Comparison of ENCODE assay signal across 8 cellular contexts in the genomic region with DNA sequence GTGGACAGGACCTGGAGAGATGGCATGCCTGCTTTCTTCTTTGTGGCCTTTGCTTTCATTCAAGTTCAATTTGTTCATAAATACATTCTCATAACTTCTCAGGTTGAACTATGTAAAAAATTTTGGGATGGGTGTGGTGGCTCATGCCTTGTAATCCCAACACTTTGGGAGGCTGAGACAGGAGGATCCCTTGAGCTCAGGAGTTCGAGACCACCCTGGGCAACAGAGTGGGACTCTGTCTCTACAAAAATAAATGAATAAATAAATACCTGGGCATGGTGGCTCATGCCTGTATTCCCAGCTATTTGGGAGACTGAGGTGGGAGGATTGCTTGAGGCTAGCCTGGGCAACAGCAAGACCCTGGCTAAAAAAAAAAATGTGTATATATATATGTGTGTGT. TPM values are rescaled to one million over a fixed set of nuclear protein-coding genes. Genes with fewer than 3 reads are reported as not detected.
DNase-seq lines count a peak whose midpoint lies in the region; ATAC-seq and TF ChIP-seq lines count a peak whose summit lies in the region.

No MANE protein-coding gene starts in this region.

- no peak overlapping the region for H3K23ac ChIP-seq in mesendoderm (ENCODE audit: low read length)

- H3K4me3 ChIP-seq in mesendoderm (ENCODE audit: low read length) (no peak overlapping the region), thyroid gland (replicated peaks in 1 of 3) (no peak overlapping the region)

- H3K36me3 ChIP-seq in mesendoderm (ENCODE audit: control insufficient read depth, insufficient read depth, low read length), result no peaks in the 10 kb centered on the region
- no peaks in the 10 kb centered on the region for H3K36me3 ChIP-seq in thyroid gland

- H3K56ac ChIP-seq in mesendoderm (ENCODE audit: low read length), result no peak overlapping the region

- DNase-seq in activated T-cell treated with anti-CD3 and anti-CD28 coated beads, Interleukin-2, amount 50 U/mL, for 4 hours, result no peak
- DNase-seq in activated T-cell treated with anti-CD3 and anti-CD28 coated beads, Interleukin-2, amount 50 U/mL, for 1 hour, result no peak
- DNase-seq in mesendoderm (no peak), thyroid gland (no peak), cerebellum (ENCODE audit: low spot score) (no peak), CD1c-positive myeloid dendritic cell (ENCODE audit: extremely low spot score) (no peak), DMS114 treated with DMSO at 0.1 percent for 48 hours (lab: John Stamatoyannopoulos, UW; ENCODE audit: unreplicated experiment) (no peak)

- H3K4me2 ChIP-seq in mesendoderm (ENCODE audit: low read length), result no peak overlapping the region

- H3K9me3 ChIP-seq in thyroid gland, result no peaks in the 10 kb centered on the region

- H3K4ac ChIP-seq in mesendoderm (ENCODE audit: low read depth, low read length), result no peak overlapping the region

- H3K36me3 Mint-ChIP-seq in activated T-cell treated with anti-CD3 and anti-CD28 coated beads, Interleukin-2, amount 50 U/mL, for 4 hours (ENCODE audit: insufficient read depth), result no peaks in the 10 kb centered on the region
- H3K36me3 Mint-ChIP-seq in brain, result peaks cover 16% of the 10 kb centered on the region

- no peak for TF ChIP-seq POLR2A in thyroid gland (IDR thresholded peaks at IDR 0.05)

- H3K79me1 ChIP-seq in mesendoderm (ENCODE audit: low read length), result peaks cover 10% of the 10 kb centered on the region

- peaks cover 41% of the 10 kb centered on the region for H3K4me1 Mint-ChIP-seq in activated T-cell treated with anti-CD3 and anti-CD28 coated beads, Interleukin-2, amount 50 U/mL, for 4 hours (ENCODE audit: low read depth)
- H3K4me1 Mint-ChIP-seq in brain, result peaks cover 67% of the 10 kb centered on the region

- no peaks in the 10 kb centered on the region for H3K9me3 Mint-ChIP-seq in activated T-cell treated with anti-CD3 and anti-CD28 coated beads, Interleukin-2, amount 50 U/mL, for 4 hours
- no peaks in the 10 kb centered on the region for H3K9me3 Mint-ChIP-seq in brain

- no peak overlapping the region for H2BK5ac ChIP-seq in mesendoderm (ENCODE audit: low read length)

- H3K4me1 ChIP-seq in mesendoderm (ENCODE audit: control insufficient read depth, low read depth, low read length), result peaks cover 3% of the 10 kb centered on the region
- peaks cover 18 to 43% of the 10 kb centered on the region in 2 donors for H3K4me1 ChIP-seq in thyroid gland

- peak overlapping the region; percentile 94 to 100 (median 98) for H3K27ac Mint-ChIP-seq in brain

- H3K4me3 Mint-ChIP-seq in activated T-cell treated with anti-CD3 and anti-CD28 coated beads, Interleukin-2, amount 50 U/mL, for 4 hours, result peak overlapping the region; percentile 79
- peak overlapping the region; percentile 90 to 99 (median 96) for H3K4me3 Mint-ChIP-seq in brain

- no peak overlapping the region for H3K18ac ChIP-seq in mesendoderm (ENCODE audit: low read length)

- no peak overlapping the region for H2BK120ac ChIP-seq in mesendoderm (ENCODE audit: low read depth, low read length)

- intact Hi-C loops in thyroid gland (cut with DNase I), result loop anchor here (10.0 kb wide), 1 partner anchor 122 kb away; no protein-coding TSS in a partner anchor

- no peak overlapping the region for H4K8ac ChIP-seq in mesendoderm (ENCODE audit: low read depth, low read length)

- no peak overlapping the region for H4K5ac ChIP-seq in mesendoderm (ENCODE audit: low read length)

- no peak overlapping the region for H2BK15ac ChIP-seq in mesendoderm (replicated peaks; ENCODE audit: low read depth)

- WGBS in mesendoderm (ENCODE audit: extremely low coverage, insufficient coverage, low lambda C conversion rate), result no CpG with 5 or more reads among the region's 1 CpG
- WGBS in thyroid gland, 2 donors, result 100% methylated on average over 1 of the region's 1 CpG

- no peak for ATAC-seq in activated T-cell treated with anti-CD3 and anti-CD28 coated beads, Interleukin-2, amount 50 U/mL, for 4 hours

- peaks cover 49% of the 10 kb centered on the region for H3K79me2 ChIP-seq in mesendoderm (ENCODE audit: control insufficient read depth, insufficient read depth, low read length)

- H3K27ac ChIP-seq in mesendoderm (ENCODE audit: low read depth, low read length), result no peak overlapping the region
- H3K27ac ChIP-seq in thyroid gland, result peak overlapping the region in 2 of 3 donors; percentile 90 to 95

- H2AK5ac ChIP-seq in mesendoderm (ENCODE audit: low read length), result no peak overlapping the region

- TF ChIP-seq CTCF in brain (conservative IDR thresholded peaks at IDR 0.05), result no peak
- no peak for TF ChIP-seq CTCF in thyroid gland (IDR thresholded peaks at IDR 0.05)

- H3K9ac ChIP-seq in mesendoderm (ENCODE audit: low read length), result peak overlapping the region; percentile 91

- no peaks in the 10 kb centered on the region for H3K27me3 Mint-ChIP-seq in activated T-cell treated with anti-CD3 and anti-CD28 coated beads, Interleukin-2, amount 50 U/mL, for 4 hours (ENCODE audit: low read depth)
- H3K27me3 Mint-ChIP-seq in brain, result peaks cover 13% of the 10 kb centered on the region

- no peaks in the 10 kb centered on the region for H3K27me3 ChIP-seq in mesendoderm (ENCODE audit: insufficient read depth, low read length, poor library complexity)
- no peaks in the 10 kb centered on the region for H3K27me3 ChIP-seq in thyroid gland

RNA-seq across cellular contexts. Expression of gene KIF1B, which starts 2.1 kb away (rescaled TPM):
- 10 to 100 TPM; 12.3 to 17.0 (median 16.6) TPM for total RNA-seq in activated T-cell treated with anti-CD3 and anti-CD28 coated beads, Interleukin-2, amount 50 U/mL, for 4 hours
- 87.7 TPM for polyA plus RNA-seq in brain (ENCODE audit: insufficient read depth, low read depth, low replicate concordance)
- 22.8 TPM for polyA plus RNA-seq in mesendoderm (2013, experiment 1 of 2)
- 23.0 TPM for polyA plus RNA-seq in mesendoderm (2013, experiment 2 of 2)
- total RNA-seq in thyroid gland (10 to 100 TPM; 51.7 to 70.5 (median 53.5) TPM), cerebellum (264 TPM)
